ENCODE assay signal across 27 cellular contexts in genomic region chr10:3150366-3150765, GRCh38.
"Had no signal": no experiment of that assay in that cellular context is flagged by ENCODE, and none has a peak within 500 bp of the region (broad histone marks: within the 10 kb centered on the region; RNA-seq: fewer than 3 reads in every experiment).

No MANE protein-coding gene starts in this region.

- H3K9me3 Mint-ChIP-seq: immature natural killer cell; naive thymus-derived CD8-positive, alpha-beta T cell; nephron progenitor cell; stimulated activated memory B cell treated with anti-CD40 and anti-IgM and Interleukin-4, amounts not matched to agents 10 μg/mL and 1 μg/mL and 100 μg/mL, for 72 hours; type B pancreatic cell had no signal

- H3K4me1 Mint-ChIP-seq: stimulated activated memory B cell treated with anti-CD40 and anti-IgM and Interleukin-4, amounts not matched to agents 10 μg/mL and 1 μg/mL and 100 μg/mL, for 72 hours had no signal

- DNase-seq: dermis blood vessel endothelial cell; effector memory CD4-positive, alpha-beta T cell; erythroblast; esophagus squamous epithelium; foreskin melanocyte; glutamatergic neuron; heart right ventricle; hypothalamus; immature natural killer cell; islet precursor cell; left ventricle myocardium superior; lower lobe of right lung; naive thymus-derived CD8-positive, alpha-beta T cell; nephron progenitor cell; occipital lobe; ovary; psoas muscle; right cardiac atrium; sigmoid colon; stimulated activated CD4-positive, alpha-beta T cell treated with anti-CD3 and anti-CD28 coated beads, Interleukin-2, amount 100 ng/mL, for 24 hours; stimulated activated CD4-positive, alpha-beta T cell treated with anti-CD3 and anti-CD28 coated beads, Interleukin-4, amount 100 ng/mL, for 24 hours; stomach; thyroid gland had no signal

- H3K36me3 ChIP-seq: ovary had no signal

- H3K9me3 ChIP-seq: esophagus squamous epithelium, heart right ventricle, lower lobe of right lung, ovary, psoas muscle, sigmoid colon, stomach, thyroid gland had no signal

- H3K4me1 ChIP-seq: esophagus squamous epithelium, heart right ventricle, lower lobe of right lung, psoas muscle, sigmoid colon, stomach had no signal

- H3K27ac Mint-ChIP-seq: immature natural killer cell; stimulated activated memory B cell treated with anti-CD40 and anti-IgM and Interleukin-4, amounts not matched to agents 10 μg/mL and 1 μg/mL and 100 μg/mL, for 72 hours; type B pancreatic cell had no signal

- FAIRE-seq: urothelium cell line had no signal

- H3K27me3 Mint-ChIP-seq: naive thymus-derived CD8-positive, alpha-beta T cell; stimulated activated memory B cell treated with anti-CD40 and anti-IgM and Interleukin-4, amounts not matched to agents 10 μg/mL and 1 μg/mL and 100 μg/mL, for 72 hours; type B pancreatic cell had no signal

- ATAC-seq: left ventricle myocardium superior; lower lobe of right lung; naive thymus-derived CD8-positive, alpha-beta T cell; right cardiac atrium; stimulated activated memory B cell treated with anti-CD40 and anti-IgM and Interleukin-4, amounts not matched to agents 10 μg/mL and 1 μg/mL and 100 μg/mL, for 72 hours had no signal

- H3K27ac ChIP-seq: coronary artery, esophagus squamous epithelium, heart right ventricle, lower lobe of right lung, ovary, sigmoid colon, stomach, thyroid gland had no signal

- H3K4me3 Mint-ChIP-seq: immature natural killer cell; naive thymus-derived CD8-positive, alpha-beta T cell; nephron progenitor cell; stimulated activated memory B cell treated with anti-CD40 and anti-IgM and Interleukin-4, amounts not matched to agents 10 μg/mL and 1 μg/mL and 100 μg/mL, for 72 hours; type B pancreatic cell had no signal

- H3K4me3 ChIP-seq: coronary artery, esophagus squamous epithelium, heart right ventricle, lower lobe of right lung, ovary, psoas muscle, sigmoid colon, stomach, thyroid gland had no signal

- H3K27me3 ChIP-seq: esophagus squamous epithelium, heart right ventricle, ovary, sigmoid colon, stomach, thyroid gland had no signal
